ENCODE assay signal across 1 cellular context in genomic region chr1:235595079-235595478, GRCh38.
TF ChIP-seq lines count a peak whose summit lies in the region.

No MANE protein-coding gene starts in this region.

TF ChIP-seq in GM12878, 131 proteins besides CTCF, POLR2A, EP300 and RAD21:
- no peak for TF ChIP-seq RELA (IDR thresholded peaks at IDR 0.05; ENCODE audit: borderline replicate concordance, partially characterized antibody)
- no peak for TF ChIP-seq YY1 (IDR thresholded peaks at IDR 0.05; ENCODE audit: low read depth, low read length)
- TF ChIP-seq ZSCAN29 (IDR thresholded peaks at IDR 0.05) = no peak
- TF ChIP-seq ZNF24 (IDR thresholded peaks at IDR 0.05) = no peak
- no peak for TF ChIP-seq FOXK2 (IDR thresholded peaks at IDR 0.05)
- TF ChIP-seq HSF1 (IDR thresholded peaks at IDR 0.05; ENCODE audit: low read depth, low read length) = no peak
- no peak for TF ChIP-seq EGR1 (IDR thresholded peaks at IDR 0.05; ENCODE audit: borderline replicate concordance in 1 of 2, low read depth in 2 of 2, low read length in 2 of 2)
- TF ChIP-seq HDAC6 (IDR thresholded peaks at IDR 0.05; ENCODE audit: unreplicated experiment) = no peak
- TF ChIP-seq NR2C1 (IDR thresholded peaks at IDR 0.05) = no peak
